In the genomic region with DNA sequence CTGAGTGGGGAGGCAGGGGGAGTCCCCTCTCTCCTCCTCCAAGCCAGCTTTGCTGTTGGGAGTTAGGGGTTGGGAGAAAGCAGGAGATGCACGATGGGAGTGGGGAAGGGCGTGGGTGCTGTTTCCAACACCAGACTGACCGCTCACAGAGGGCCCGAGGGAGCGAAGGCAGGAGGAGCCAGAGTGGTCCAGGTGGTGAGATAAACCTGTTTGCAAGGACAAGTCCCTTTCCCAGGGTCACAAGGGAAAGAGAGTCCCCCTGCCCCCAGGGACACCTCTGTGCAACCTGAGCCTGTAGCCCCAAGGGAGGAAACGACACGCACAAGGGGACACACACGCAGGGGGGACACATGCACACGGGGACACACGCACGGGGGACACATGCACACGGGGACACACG, we compare ENCODE assay signal across 17 cellular contexts. TPM values are rescaled to one million over a fixed set of nuclear protein-coding genes. Genes with fewer than 3 reads are reported as not detected.
"Had no signal": no experiment of that assay in that cellular context is flagged by ENCODE, and none has a peak within 500 bp of the region (broad histone marks: within the 10 kb centered on the region; RNA-seq: fewer than 3 reads in every experiment).

No MANE protein-coding gene starts in this region.

- H3K9me3 ChIP-seq: esophagus muscularis mucosa, gastrocnemius medialis, left ventricle myocardium inferior, neutrophil, tibial artery, upper lobe of left lung, vagina had no signal

- H3K36me3 ChIP-seq: esophagus muscularis mucosa, gastrocnemius medialis, left ventricle myocardium inferior, neutrophil, tibial artery, upper lobe of left lung, vagina had no signal

- H3K27ac ChIP-seq: epithelial cell of prostate, esophagus muscularis mucosa, gastrocnemius medialis, left ventricle myocardium inferior, neutrophil, tibial artery, upper lobe of left lung, vagina had no signal

- ATAC-seq: effector memory CD8-positive, alpha-beta T cell; gastrocnemius medialis; right cardiac atrium had no signal

- H3K4me3 ChIP-seq: esophagus muscularis mucosa, gastrocnemius medialis, left ventricle myocardium inferior, tibial artery, upper lobe of left lung, vagina had no signal

- H3K27me3 ChIP-seq: esophagus muscularis mucosa, gastrocnemius medialis, upper lobe of left lung, vagina had no signal

- FAIRE-seq: colon, small intestine had no signal

- DNase-seq: effector memory CD8-positive, alpha-beta T cell; gastrocnemius medialis; islet precursor cell; left ventricle myocardium inferior; mesendoderm; naive B cell; small intestine; stimulated activated CD4-positive, alpha-beta T cell treated with anti-CD3 and anti-CD28 coated beads, Interleukin-2, amount 100 ng/mL, for 48 hours; tibial artery had no signal

RNA-seq across cellular contexts. Expression of a gene that starts 42.2 kb away (rescaled TPM):
- total RNA-seq: fibroblast of villous mesenchyme had no signal
